23 cellular contexts compared by ENCODE assay signal in genomic region chr9:72773570-72773969, GRCh38.
DNase-seq lines count a peak whose midpoint lies in the region; ATAC-seq and TF ChIP-seq lines count a peak whose summit lies in the region.
"Had no signal": no experiment of that assay in that cellular context is flagged by ENCODE, and none has a peak within 500 bp of the region (broad histone marks: within the 10 kb centered on the region; RNA-seq: fewer than 3 reads in every experiment).

No MANE protein-coding gene starts in this region.

- H3K27ac Mint-ChIP-seq in endothelial cell (ENCODE audit: unreplicated experiment) = no peak overlapping the region
- no peak overlapping the region for H3K27ac Mint-ChIP-seq in activated naive CD4-positive, alpha-beta T cell treated with anti-CD3 and anti-CD28 coated beads, Interleukin-2, amount 10 ng/mL, durations not matched to agents 7 days and 5 days
- H3K27ac Mint-ChIP-seq: CD8-positive, alpha-beta T cell; naive B cell had no signal

- no peaks in the 10 kb centered on the region for H3K27me3 Mint-ChIP-seq in endothelial cell (ENCODE audit: unreplicated experiment)
- H3K27me3 Mint-ChIP-seq in activated naive CD4-positive, alpha-beta T cell treated with anti-CD3 and anti-CD28 coated beads, Interleukin-2, amount 10 ng/mL, durations not matched to agents 7 days and 5 days = peaks cover 4% of the 10 kb centered on the region

- no peaks in the 10 kb centered on the region for H3K4me1 ChIP-seq in foreskin keratinocyte
- H3K4me1 ChIP-seq: heart right ventricle, parathyroid adenoma had no signal

- H3K36me3 Mint-ChIP-seq in endothelial cell (ENCODE audit: low read depth, unreplicated experiment) = no peaks in the 10 kb centered on the region
- H3K36me3 Mint-ChIP-seq in activated naive CD4-positive, alpha-beta T cell treated with anti-CD3 and anti-CD28 coated beads, Interleukin-2, amount 10 ng/mL, durations not matched to agents 7 days and 5 days = no peaks in the 10 kb centered on the region
- H3K36me3 Mint-ChIP-seq: CD8-positive, alpha-beta T cell; naive B cell had no signal

- no peaks in the 10 kb centered on the region for H3K27me3 ChIP-seq in foreskin keratinocyte
- H3K27me3 ChIP-seq: heart right ventricle had no signal

- CTCF ChIA-PET in activated naive CD4-positive, alpha-beta T cell treated with anti-CD3 and anti-CD28 coated beads, Interleukin-2, amount 10 ng/mL, durations not matched to agents 7 days and 5 days (lab: Charles Lee) = no interaction called here

- H3K27ac ChIP-seq in foreskin keratinocyte = no peak overlapping the region
- H3K27ac ChIP-seq: heart right ventricle, parathyroid adenoma had no signal

- H3K9me3 Mint-ChIP-seq in endothelial cell (ENCODE audit: unreplicated experiment) = no peaks in the 10 kb centered on the region
- H3K9me3 Mint-ChIP-seq in activated naive CD4-positive, alpha-beta T cell treated with anti-CD3 and anti-CD28 coated beads, Interleukin-2, amount 10 ng/mL, durations not matched to agents 7 days and 5 days = no peaks in the 10 kb centered on the region
- H3K9me3 Mint-ChIP-seq: CD8-positive, alpha-beta T cell; central memory CD8-positive, alpha-beta T cell had no signal

- no peaks in the 10 kb centered on the region for H3K4me1 Mint-ChIP-seq in endothelial cell (ENCODE audit: unreplicated experiment)
- no peaks in the 10 kb centered on the region for H3K4me1 Mint-ChIP-seq in activated naive CD4-positive, alpha-beta T cell treated with anti-CD3 and anti-CD28 coated beads, Interleukin-2, amount 10 ng/mL, durations not matched to agents 7 days and 5 days
- H3K4me1 Mint-ChIP-seq: central memory CD8-positive, alpha-beta T cell; naive B cell had no signal

- DNase-seq in OCI-M1 (lab: John Stamatoyannopoulos, UW) (peak; percentile 53), foreskin keratinocyte (peak in 1 of 2 donors; percentile 12), endothelial cell (ENCODE audit: low spot score) (no peak), NCI-H345 treated with DMSO at 0.1 percent for 48 hours (lab: John Stamatoyannopoulos, UW; ENCODE audit: unreplicated experiment) (no peak), NCI-H226 (no peak)
- no peak for DNase-seq in activated naive CD4-positive, alpha-beta T cell treated with anti-CD3 and anti-CD28 coated beads, Interleukin-2, amount 10 ng/mL, durations not matched to agents 7 days and 5 days
- DNase-seq: amniotic stem cell; CD8-positive, alpha-beta T cell; DMS79 treated with DMSO at 0.1 percent for 48 hours; effector CD4-positive, alpha-beta T cell; heart right ventricle; islet precursor cell; KG1; naive B cell; NCI-H1092 treated with DMSO at 0.1 percent for 48 hours; NCI-H524; Right ventricle myocardium superior; stimulated activated CD4-positive, alpha-beta T cell treated with anti-CD3 and anti-CD28 coated beads, Interleukin-4, amount 100 ng/mL, for 1 hour; T-helper 2 cell had no signal

- peak; percentile 76 for ATAC-seq in GM18867 (IDR thresholded peaks at IDR 0.05; ENCODE audit: unreplicated experiment)
- ATAC-seq in HG02852 (IDR thresholded peaks at IDR 0.05; ENCODE audit: unreplicated experiment) = peak; percentile 50
- ATAC-seq in foreskin keratinocyte = peak; percentile 33
- ATAC-seq: CD8-positive, alpha-beta T cell; heart right ventricle had no signal

- H3K4me3 Mint-ChIP-seq in endothelial cell (ENCODE audit: unreplicated experiment) = no peak overlapping the region
- no peak overlapping the region for H3K4me3 Mint-ChIP-seq in activated naive CD4-positive, alpha-beta T cell treated with anti-CD3 and anti-CD28 coated beads, Interleukin-2, amount 10 ng/mL, durations not matched to agents 7 days and 5 days
- H3K4me3 Mint-ChIP-seq: CD8-positive, alpha-beta T cell; central memory CD8-positive, alpha-beta T cell; naive B cell had no signal

- TF ChIP-seq CTCF in foreskin keratinocyte (conservative IDR thresholded peaks at IDR 0.05) (no peak), endothelial cell (IDR thresholded peaks at IDR 0.05; ENCODE audit: unreplicated experiment) (no peak)
